ENCODE assay signal across 9 cellular contexts in genomic region chr12:98519257-98519907, GRCh38. TPM values are rescaled to one million over a fixed set of nuclear protein-coding genes. Genes with fewer than 3 reads are reported as not detected.
A peak's percentile ranks its signal among the peaks of the same experiment; 100 is the strongest.
DNase-seq lines count a peak whose midpoint lies in the region; ATAC-seq and TF ChIP-seq lines count a peak whose summit lies in the region.
"Had no signal": no experiment of that assay in that cellular context is flagged by ENCODE, and none has a peak within 500 bp of the region (broad histone marks: within the 10 kb centered on the region; RNA-seq: fewer than 3 reads in every experiment).

No MANE protein-coding gene starts in this region.

- peaks cover 47% of the 10 kb centered on the region for H3K4me1 Mint-ChIP-seq in activated T-cell treated with anti-CD3 and anti-CD28 coated beads, Interleukin-2, amount 50 U/mL, for 24 hours (ENCODE audit: low read depth)
- peaks cover 28% of the 10 kb centered on the region for H3K4me1 Mint-ChIP-seq in activated T-helper 2 cell treated with anti-CD3 and anti-CD28 coated beads, Interferon-gamma antibody, Interleukin-2, Interleukin-4, amounts not matched to agents 10 μg/mL and 5 μg/mL and 100 μg/mL, durations not matched to agents 14 hours and 24 hours and 36 hours (ENCODE audit: low read depth)
- H3K4me1 Mint-ChIP-seq in neural progenitor cell = peaks cover 14% of the 10 kb centered on the region

- intact Hi-C loops in activated T-helper 2 cell treated with anti-CD3 and anti-CD28 coated beads, Interferon-gamma antibody, Interleukin-2, Interleukin-4, amounts not matched to agents 10 μg/mL and 5 μg/mL and 100 μg/mL, durations not matched to agents 14 hours and 24 hours and 36 hours (cut with micrococcal nuclease) = loop anchor here (10.0 kb wide), 1 partner anchor 1615 kb away; the partner anchor contains the start of gene NEDD1

- peaks cover 100% of the 10 kb centered on the region for H3K79me2 ChIP-seq in Loucy (ENCODE audit: insufficient read depth, low read length)
- peaks cover 98% of the 10 kb centered on the region for H3K79me2 ChIP-seq in neural progenitor cell (ENCODE audit: low read depth)

- no peaks in the 10 kb centered on the region for H3K9me3 Mint-ChIP-seq in activated T-cell treated with anti-CD3 and anti-CD28 coated beads, Interleukin-2, amount 50 U/mL, for 24 hours
- H3K9me3 Mint-ChIP-seq in activated T-helper 2 cell treated with anti-CD3 and anti-CD28 coated beads, Interferon-gamma antibody, Interleukin-2, Interleukin-4, amounts not matched to agents 10 μg/mL and 5 μg/mL and 100 μg/mL, durations not matched to agents 14 hours and 24 hours and 36 hours = no peaks in the 10 kb centered on the region
- no peaks in the 10 kb centered on the region for H3K9me3 Mint-ChIP-seq in neural progenitor cell

- H3K9ac ChIP-seq in Loucy (ENCODE audit: low read depth, low read length, poor library complexity, severe bottlenecking) = peak overlapping the region; percentile 100
- H3K9ac ChIP-seq in neural progenitor cell = no peak overlapping the region

- peaks cover 87% of the 10 kb centered on the region for H3K36me3 Mint-ChIP-seq in activated T-cell treated with anti-CD3 and anti-CD28 coated beads, Interleukin-2, amount 50 U/mL, for 24 hours (ENCODE audit: low read depth)
- peaks cover 68% of the 10 kb centered on the region for H3K36me3 Mint-ChIP-seq in activated T-helper 2 cell treated with anti-CD3 and anti-CD28 coated beads, Interferon-gamma antibody, Interleukin-2, Interleukin-4, amounts not matched to agents 10 μg/mL and 5 μg/mL and 100 μg/mL, durations not matched to agents 14 hours and 24 hours and 36 hours (ENCODE audit: low read depth)
- peaks cover 26% of the 10 kb centered on the region for H3K36me3 Mint-ChIP-seq in neural progenitor cell

- H2AFZ ChIP-seq in Loucy (ENCODE audit: low read length) (no peak overlapping the region), neural progenitor cell (replicated peaks) (no peak overlapping the region)

- H3K9me2 ChIP-seq in Loucy (replicated peaks; ENCODE audit: low read depth, low read length) = no peaks in the 10 kb centered on the region

- H3K27ac ChIP-seq in neural progenitor cell = no peak overlapping the region

- peaks cover 22% of the 10 kb centered on the region for H3K27me3 ChIP-seq in Loucy (ENCODE audit: insufficient read depth, low read length, poor library complexity, severe bottlenecking)
- no peaks in the 10 kb centered on the region for H3K27me3 ChIP-seq in neural progenitor cell

- H3K4me2 ChIP-seq in Loucy (ENCODE audit: low read depth, low read length, poor library complexity, severe bottlenecking) (peak overlapping the region; percentile 96), neural progenitor cell (peak overlapping the region; percentile 97)

- peak overlapping the region; percentile 97 for H3K4me3 Mint-ChIP-seq in activated T-cell treated with anti-CD3 and anti-CD28 coated beads, Interleukin-2, amount 50 U/mL, for 24 hours
- peak overlapping the region; percentile 92 for H3K4me3 Mint-ChIP-seq in activated T-helper 2 cell treated with anti-CD3 and anti-CD28 coated beads, Interferon-gamma antibody, Interleukin-2, Interleukin-4, amounts not matched to agents 10 μg/mL and 5 μg/mL and 100 μg/mL, durations not matched to agents 14 hours and 24 hours and 36 hours (ENCODE audit: low read depth)
- H3K4me3 Mint-ChIP-seq in neural progenitor cell = peak overlapping the region; percentile 76

- DNase-seq in activated T-cell treated with anti-CD3 and anti-CD28 coated beads, Interleukin-2, amount 50 U/mL, for 24 hours = no peak
- DNase-seq in activated T-cell treated with anti-CD3 and anti-CD28 coated beads for 4 hours (no peak), neural progenitor cell (ENCODE audit: low spot score) (no peak), NCI-H187 treated with DMSO at 0.1 percent for 48 hours (lab: John Stamatoyannopoulos, UW) (no peak)
- no peak for DNase-seq in activated T-helper 2 cell treated with anti-CD3 and anti-CD28 coated beads, Interferon-gamma antibody, Interleukin-2, Interleukin-4, amounts not matched to agents 10 μg/mL and 5 μg/mL and 100 μg/mL, durations not matched to agents 14 hours and 24 hours and 36 hours (ENCODE audit: low spot score)
- no peak for DNase-seq in effector CD4-positive, alpha-beta T cell
- DNase-seq: NCI-H2029 treated with DMSO at 0.1 percent for 48 hours had no signal

- peaks cover 38% of the 10 kb centered on the region for H3K4me1 ChIP-seq in Loucy (ENCODE audit: insufficient read depth, low read length, poor library complexity, severe bottlenecking)
- peaks cover 1% of the 10 kb centered on the region for H3K4me1 ChIP-seq in neural progenitor cell

- no peak for TF ChIP-seq CTCF in Loucy (conservative IDR thresholded peaks at IDR 0.05; ENCODE audit: low read length)
- no peak for TF ChIP-seq CTCF in neural progenitor cell (IDR thresholded peaks at IDR 0.05)

- peaks cover 82% of the 10 kb centered on the region for H4K20me1 ChIP-seq in Loucy (ENCODE audit: insufficient read depth, low read length, poor library complexity, severe bottlenecking)
- peaks cover 77% of the 10 kb centered on the region for H4K20me1 ChIP-seq in neural progenitor cell (ENCODE audit: low read depth)

- H3F3A ChIP-seq in Loucy (ENCODE audit: low read depth) (no peaks in the 10 kb centered on the region), neural progenitor cell (ENCODE audit: low read depth) (peaks cover 30% of the 10 kb centered on the region)

- H3K4me3 ChIP-seq in Loucy (ENCODE audit: low read length, poor library complexity, severe bottlenecking) = peak overlapping the region; percentile 100
- H3K4me3 ChIP-seq in neural progenitor cell = no peak overlapping the region

- no peaks in the 10 kb centered on the region for H3K9me3 ChIP-seq in Loucy (ENCODE audit: insufficient read depth, low read depth, low read length)
- H3K9me3 ChIP-seq in neural progenitor cell (ENCODE audit: low read depth) = no peaks in the 10 kb centered on the region

- no peaks in the 10 kb centered on the region for H3K27me3 Mint-ChIP-seq in activated T-cell treated with anti-CD3 and anti-CD28 coated beads, Interleukin-2, amount 50 U/mL, for 24 hours
- no peaks in the 10 kb centered on the region for H3K27me3 Mint-ChIP-seq in activated T-helper 2 cell treated with anti-CD3 and anti-CD28 coated beads, Interferon-gamma antibody, Interleukin-2, Interleukin-4, amounts not matched to agents 10 μg/mL and 5 μg/mL and 100 μg/mL, durations not matched to agents 14 hours and 24 hours and 36 hours (ENCODE audit: low read depth)
- peaks cover 5% of the 10 kb centered on the region for H3K27me3 Mint-ChIP-seq in neural progenitor cell (ENCODE audit: insufficient read depth, low read depth)

- ATAC-seq in HG03565 (IDR thresholded peaks at IDR 0.05; ENCODE audit: unreplicated experiment) = no peak

- peak overlapping the region; percentile 86 for H3K27ac Mint-ChIP-seq in activated T-cell treated with anti-CD3 and anti-CD28 coated beads, Interleukin-2, amount 50 U/mL, for 24 hours
- peak overlapping the region; percentile 73 for H3K27ac Mint-ChIP-seq in activated T-helper 2 cell treated with anti-CD3 and anti-CD28 coated beads, Interferon-gamma antibody, Interleukin-2, Interleukin-4, amounts not matched to agents 10 μg/mL and 5 μg/mL and 100 μg/mL, durations not matched to agents 14 hours and 24 hours and 36 hours
- no peak overlapping the region for H3K27ac Mint-ChIP-seq in neural progenitor cell

- peaks cover 42% of the 10 kb centered on the region for H3K36me3 ChIP-seq in Loucy (ENCODE audit: insufficient read depth, low read length)
- H3K36me3 ChIP-seq in neural progenitor cell = no peaks in the 10 kb centered on the region

RNA-seq across cellular contexts. Expression of gene TMPO, which starts 4.0 kb away (rescaled TPM):
- total RNA-seq in activated T-helper 2 cell treated with anti-CD3 and anti-CD28 coated beads, Interferon-gamma antibody, Interleukin-2, Interleukin-4, amounts not matched to agents 10 μg/mL and 5 μg/mL and 100 μg/mL, durations not matched to agents 14 hours and 24 hours and 36 hours = 361 and 384 TPM in 2 replicates
- total RNA-seq in neural progenitor cell (ENCODE audit: low replicate concordance) = 364 and 513 TPM in 2 replicates
